8 cellular contexts compared by ENCODE assay signal in the genomic region with DNA sequence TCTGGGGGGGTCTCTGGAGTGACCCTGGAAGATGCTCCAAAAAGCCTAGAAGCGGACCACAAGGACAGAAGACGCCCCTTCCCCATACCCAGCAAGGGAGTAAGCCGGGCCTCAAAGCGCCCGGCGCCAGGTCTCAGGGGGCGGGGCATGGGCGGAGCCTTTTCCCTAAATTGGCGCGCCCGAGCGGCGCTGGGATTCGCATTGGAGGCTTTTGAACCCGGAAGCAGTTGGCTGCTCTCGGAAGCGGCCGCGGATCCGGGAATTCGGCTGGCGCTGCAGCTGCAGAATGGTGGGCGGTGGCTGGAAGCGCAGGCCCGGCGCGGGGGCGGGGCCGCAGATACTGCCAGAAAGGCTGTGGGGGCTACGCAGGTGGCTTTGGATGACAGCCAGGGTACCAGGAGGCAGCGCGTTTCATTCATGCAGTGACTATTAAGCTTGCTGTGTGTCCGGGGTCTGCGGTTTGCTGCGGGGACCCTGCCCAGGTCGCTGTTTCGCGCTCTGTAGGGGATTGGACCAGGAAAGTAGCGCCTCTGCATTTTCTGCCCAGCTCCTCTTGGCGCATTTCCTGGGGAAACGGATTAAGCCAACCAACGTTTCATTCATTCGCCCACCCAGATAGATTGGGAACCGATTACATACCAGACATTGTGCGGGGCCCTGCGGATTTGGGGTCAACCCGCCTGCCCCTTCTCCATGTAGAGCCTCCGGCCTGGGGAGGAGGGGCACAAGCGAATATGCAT.
DNase-seq lines count a peak whose midpoint lies in the region; ATAC-seq and TF ChIP-seq lines count a peak whose summit lies in the region.

No MANE protein-coding gene starts in this region.

- peaks cover 28 to 30% of the 10 kb centered on the region in 2 donors for H3K4me1 Mint-ChIP-seq in natural killer cell

- CTCF ChIA-PET in A673 (lab: Charles Lee): no interaction called here

- DNase-seq in A673 (ENCODE audit: low spot score) (peak; percentile 94), HFF-Myc (ENCODE audit: extremely low read depth, low read depth) (peak; percentile 46), OCI-M1 (lab: John Stamatoyannopoulos, UW) (peak; percentile 95), foreskin fibroblast (peak; percentile 72 to 96), natural killer cell (no peak)
- DNase-seq in activated effector memory CD4-positive, alpha-beta T cell treated with Interleukin-2 at 50 U/mL for 16 hours: peak; percentile 25
- DNase-seq in stimulated activated naive CD8-positive, alpha-beta T cell treated with anti-CD3 and anti-CD28 coated beads, Interleukin-15, Interleukin-2, amounts not matched to agents 100 U/mL and 50 U/mL, for 24 hours: peak; percentile 58

- H3K27ac Mint-ChIP-seq in natural killer cell: peak overlapping the region in 1 of 2 donors; percentile 1

- H3K27me3 Mint-ChIP-seq in natural killer cell (ENCODE audit: low read depth in 2 of 2): peaks cover 12 to 15% of the 10 kb centered on the region in 2 donors

- peak overlapping the region; percentile 71 for H3K4me3 Mint-ChIP-seq in natural killer cell

- peak overlapping the region; percentile 56 for H3K4me3 ChIP-seq in A673 (ENCODE audit: low read depth, low read length, poor library complexity, severe bottlenecking)
- peak overlapping the region; percentile 53 for H3K4me3 ChIP-seq in HFF-Myc (replicated peaks; ENCODE audit: low read depth, low read length)
- H3K4me3 ChIP-seq in foreskin fibroblast (ENCODE audit: low read depth in 1 of 2, low read length in 2 of 2): peak overlapping the region; percentile 73

- BruUV-seq in A673 (replicated peaks; lab: Mats Ljungman, UMichigan): no TSS peak

- H3K27me3 ChIP-seq in A673 (replicated peaks; ENCODE audit: insufficient read depth, low read depth, low read length, poor library complexity): no peaks in the 10 kb centered on the region

- peaks cover 0 to 4% of the 10 kb centered on the region in 2 donors for H3K9me3 Mint-ChIP-seq in natural killer cell

- ATAC-seq in natural killer cell (peak in 2 of 3 donors; percentile 24 to 33), GM19467 (IDR thresholded peaks at IDR 0.05; ENCODE audit: unreplicated experiment) (no peak)
- ATAC-seq in stimulated activated naive CD8-positive, alpha-beta T cell treated with anti-CD3 and anti-CD28 coated beads, Interleukin-15, Interleukin-2, amounts not matched to agents 100 U/mL and 50 U/mL, for 24 hours: peak; percentile 77

- TF ChIP-seq CTCF in A673 (conservative IDR thresholded peaks at IDR 0.05; ENCODE audit: low read depth, low read length): no peak
- TF ChIP-seq CTCF in HFF-Myc (IDR thresholded peaks at IDR 0.05; ENCODE audit: low read depth, low read length, missing control alignments): no peak
- no peak for TF ChIP-seq CTCF in foreskin fibroblast (IDR thresholded peaks at IDR 0.05; ENCODE audit: low read depth, low read length)
- no peak for TF ChIP-seq CTCF in natural killer cell (IDR thresholded peaks at IDR 0.05)

- H3K4me1 ChIP-seq in A673 (ENCODE audit: insufficient read depth, low read length, poor library complexity, severe bottlenecking): no peaks in the 10 kb centered on the region

- H3K36me3 Mint-ChIP-seq in natural killer cell: no peaks in the 10 kb centered on the region

- intact Hi-C loops in A673 (cut with micrococcal nuclease; ENCODE audit: unreplicated experiment) (loop anchor here (5.0 to 10.0 kb wide), 2 partner anchors 66 to 142 kb away; no protein-coding TSS in a partner anchor), natural killer cell (cut with micrococcal nuclease) (no loop called here)

- no peaks in the 10 kb centered on the region for H3K36me3 ChIP-seq in A673 (ENCODE audit: insufficient read depth, low read length, poor library complexity, severe bottlenecking)

- H3K9me3 ChIP-seq in A673 (ENCODE audit: low read depth, low read length, poor library complexity, severe bottlenecking): no peaks in the 10 kb centered on the region

- POLR2A ChIA-PET in A673 (lab: Charles Lee; ENCODE audit: low non-redundant PET): no interaction called here

- H3K27ac ChIP-seq in A673 (ENCODE audit: low read depth, low read length, poor library complexity, severe bottlenecking): peak overlapping the region; percentile 96
